ENCODE assay signal across 9 cellular contexts in the genomic region with DNA sequence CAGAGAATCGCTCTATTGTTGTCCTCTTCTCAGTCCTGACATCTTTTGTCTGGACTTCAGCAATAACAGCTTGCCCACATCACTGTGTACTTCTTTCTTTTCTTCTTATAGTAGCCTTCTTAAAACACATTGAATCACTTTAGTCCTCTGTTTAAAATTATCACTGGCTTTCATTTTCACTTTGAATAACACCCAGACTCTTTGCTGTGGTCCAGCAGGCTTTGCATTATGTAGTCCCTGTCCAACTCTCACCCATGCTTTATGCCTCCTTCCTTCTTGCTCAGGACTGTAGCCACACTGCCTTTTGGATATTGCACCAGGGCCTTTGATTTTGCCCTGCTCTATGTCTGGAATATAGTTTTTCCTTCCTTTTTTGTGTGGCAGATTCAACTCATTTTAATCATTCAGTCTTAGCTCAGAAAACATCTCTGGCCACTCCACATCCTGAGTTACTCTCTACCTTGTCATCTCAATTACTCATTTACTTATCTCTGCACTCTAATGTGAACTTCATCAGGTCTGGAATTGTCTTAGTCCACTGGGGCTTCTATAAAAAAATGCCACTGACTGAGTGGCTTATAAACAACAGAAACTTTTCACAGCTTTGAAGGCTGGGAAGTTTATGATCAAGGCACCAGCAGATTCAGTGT.
DNase-seq lines count a peak whose midpoint lies in the region; ATAC-seq, FAIRE-seq and TF ChIP-seq lines count a peak whose summit lies in the region.
"Had no signal": no experiment of that assay in that cellular context is flagged by ENCODE, and none has a peak within 500 bp of the region (broad histone marks: within the 10 kb centered on the region; RNA-seq: fewer than 3 reads in every experiment).

No MANE protein-coding gene starts in this region.

- no peak overlapping the region for H3K9ac ChIP-seq in astrocyte (ENCODE audit: low read length)

- intact Hi-C loops in head of caudate nucleus (cut with DNase I): no loop called here

- no peaks in the 10 kb centered on the region for H3K4me1 ChIP-seq in astrocyte (ENCODE audit: insufficient read depth, low read length)

- H3K27me3 Mint-ChIP-seq in astrocyte (ENCODE audit: low read depth, unreplicated experiment): no peaks in the 10 kb centered on the region
- H3K27me3 Mint-ChIP-seq: activated B cell treated with CpG ODN at 0.5 μM for 24 hours had no signal

- H3K36me3 ChIP-seq in astrocyte (ENCODE audit: insufficient read depth, low read length): no peaks in the 10 kb centered on the region

- H3K27ac ChIP-seq in astrocyte (ENCODE audit: low read depth, low read length): no peak overlapping the region

- no peaks in the 10 kb centered on the region for H3K9me3 Mint-ChIP-seq in astrocyte (ENCODE audit: unreplicated experiment)
- H3K9me3 Mint-ChIP-seq: activated B cell treated with CpG ODN at 0.5 μM for 24 hours had no signal

- no peak for TF ChIP-seq CTCF in astrocyte (IDR thresholded peaks at IDR 0.05; ENCODE audit: insufficient read depth, low read depth, low read length)

- no peaks in the 10 kb centered on the region for H4K20me1 ChIP-seq in astrocyte (ENCODE audit: insufficient read depth, low read length)

- DNase-seq in astrocyte (ENCODE audit: low read depth) (no peak), foreskin melanocyte (no peak), UCSD-AML1 (lab: John Stamatoyannopoulos, UW; ENCODE audit: unreplicated experiment) (no peak), head of caudate nucleus (no peak), NCI-H2029 treated with DMSO at 0.1 percent for 48 hours (lab: John Stamatoyannopoulos, UW) (no peak)
- DNase-seq: activated B cell treated with CpG ODN at 0.5 μM for 24 hours had no signal

- peak; percentile 98 for ATAC-seq in GM18505 (IDR thresholded peaks at IDR 0.05; ENCODE audit: unreplicated experiment)
- peak; percentile 96 for ATAC-seq in GM21423 (IDR thresholded peaks at IDR 0.05; ENCODE audit: unreplicated experiment)
- peak; percentile 95 for ATAC-seq in HG03139 (IDR thresholded peaks at IDR 0.05; ENCODE audit: unreplicated experiment)

- H3K27ac Mint-ChIP-seq in astrocyte (ENCODE audit: unreplicated experiment): no peak overlapping the region
- H3K27ac Mint-ChIP-seq: activated B cell treated with CpG ODN at 0.5 μM for 24 hours had no signal

- no peaks in the 10 kb centered on the region for H3K36me3 Mint-ChIP-seq in astrocyte (ENCODE audit: low read depth, unreplicated experiment)

- H3K4me3 Mint-ChIP-seq in astrocyte (ENCODE audit: unreplicated experiment): no peak overlapping the region
- H3K4me3 Mint-ChIP-seq: activated B cell treated with CpG ODN at 0.5 μM for 24 hours had no signal

- no peaks in the 10 kb centered on the region for H3K79me2 ChIP-seq in astrocyte (ENCODE audit: insufficient read depth, low read length)

- TF ChIP-seq POLR2A in GM18505 (IDR thresholded peaks at IDR 0.05; ENCODE audit: borderline replicate concordance, extremely low read depth, insufficient read depth, insufficient read length): no peak

- H3K4me2 ChIP-seq in astrocyte (ENCODE audit: low read length): no peak overlapping the region

- no peak overlapping the region for H3K4me3 ChIP-seq in astrocyte (ENCODE audit: insufficient read depth, low read depth, low read length)

- H3K27me3 ChIP-seq in astrocyte (ENCODE audit: insufficient read depth, low read length): no peaks in the 10 kb centered on the region

- peak; percentile 5 for FAIRE-seq in astrocyte (lab: Jason Lieb, UNC)

- no peaks in the 10 kb centered on the region for H3K9me3 ChIP-seq in astrocyte (ENCODE audit: insufficient read depth, low read depth, low read length)

- H2AFZ ChIP-seq in astrocyte (ENCODE audit: low read depth, low read length): no peak overlapping the region

- peaks cover 6% of the 10 kb centered on the region for H3K4me1 Mint-ChIP-seq in astrocyte (ENCODE audit: low read depth, unreplicated experiment)
